In genomic region chr6:170423030-170423429, GRCh38 we compare ENCODE assay signal across 23 cellular contexts.
DNase-seq lines count a peak whose midpoint lies in the region; ATAC-seq, FAIRE-seq and TF ChIP-seq lines count a peak whose summit lies in the region.
"Had no signal": no experiment of that assay in that cellular context is flagged by ENCODE, and none has a peak within 500 bp of the region (broad histone marks: within the 10 kb centered on the region; RNA-seq: fewer than 3 reads in every experiment).

No MANE protein-coding gene starts in this region.

- POLR2A ChIA-PET in WTC11 (lab: Charles Lee): interaction anchor here (1.1 kb wide), 1 partner anchor 85 kb away, joined by 3 read pairs; no protein-coding TSS in a partner anchor

- H3K27ac ChIP-seq in keratinocyte (ENCODE audit: control insufficient read depth, insufficient read depth, low read length): no peak overlapping the region
- no peak overlapping the region for H3K27ac ChIP-seq in coronary artery
- H3K27ac ChIP-seq: heart left ventricle, pancreas, skin epidermis had no signal

- H3K79me2 ChIP-seq in keratinocyte (ENCODE audit: control insufficient read depth, insufficient read depth, low read length): no peaks in the 10 kb centered on the region

- peak overlapping the region; percentile 30 for H3K4me2 ChIP-seq in keratinocyte (ENCODE audit: control insufficient read depth, extremely low read depth, insufficient read depth, low read depth, low read length)

- 0 out of 2 replicates have a peak, but pooled peaks cover 3% of the 10 kb centered on the region for H3K27me3 Mint-ChIP-seq in WTC11 (ENCODE audit: low read depth)
- peaks cover 55% of the 10 kb centered on the region for H3K27me3 Mint-ChIP-seq in stimulated activated memory B cell treated with anti-CD40 and anti-IgM and Interleukin-4, amounts not matched to agents 10 μg/mL and 1 μg/mL and 100 μg/mL, for 72 hours

- dilution Hi-C loops in keratinocyte (cut with MboI; ENCODE audit: extremely low pct_ligation_motif_present, low sequenced_read_pairs): no loop called here

- H3K4me3 ChIP-seq in keratinocyte (ENCODE audit: control insufficient read depth in 2 of 3, extremely low read depth in 1 of 3, insufficient read depth in 2 of 3, low read depth in 1 of 3, low read length in 3 of 3) (no peak overlapping the region), coronary artery (no peak overlapping the region)
- H3K4me3 ChIP-seq: pancreas, skin epidermis had no signal

- no peaks in the 10 kb centered on the region for H3K9me3 Mint-ChIP-seq in WTC11
- H3K9me3 Mint-ChIP-seq in stimulated activated memory B cell treated with anti-CD40 and anti-IgM and Interleukin-4, amounts not matched to agents 10 μg/mL and 1 μg/mL and 100 μg/mL, for 72 hours: no peaks in the 10 kb centered on the region
- H3K9me3 Mint-ChIP-seq: activated B cell treated with CpG ODN at 0.5 μM for 24 hours; activated naive CD8-positive, alpha-beta T cell treated with anti-CD3 and anti-CD28 coated beads, Interleukin-2, amount 10 ng/mL, durations not matched to agents 7 days and 5 days; activated T-cell treated with anti-CD3 and anti-CD28 coated beads, Interleukin-2, amount 50 U/mL, for 72 hours had no signal

- no peaks in the 10 kb centered on the region for H3K9me3 ChIP-seq in keratinocyte (ENCODE audit: control insufficient read depth, low read depth, low read length)
- H3K9me3 ChIP-seq: heart left ventricle, pancreas had no signal

- ATAC-seq in GM19463 (IDR thresholded peaks at IDR 0.05; ENCODE audit: unreplicated experiment): peak; percentile 73
- peak; percentile 93 for ATAC-seq in WTC11
- ATAC-seq in stimulated activated memory B cell treated with anti-CD40 and anti-IgM and Interleukin-4, amounts not matched to agents 10 μg/mL and 1 μg/mL and 100 μg/mL, for 72 hours: peak; percentile 58
- no peak for ATAC-seq in GM18870 (IDR thresholded peaks at IDR 0.05; ENCODE audit: unreplicated experiment)
- no peak for ATAC-seq in activated CD4-positive, CD25-positive, alpha-beta regulatory T cell treated with anti-CD3 and anti-CD28 coated beads, Interleukin-2, amount 50 U/mL, for 24 hours
- ATAC-seq: activated T-cell treated with anti-CD3 and anti-CD28 coated beads, Interleukin-2, amount 50 U/mL, for 72 hours; pancreas had no signal

- no peaks in the 10 kb centered on the region for H3K4me1 ChIP-seq in keratinocyte (ENCODE audit: control insufficient read depth, extremely low read depth, insufficient read depth, low read length)
- H3K4me1 ChIP-seq: heart left ventricle, pancreas had no signal

- H3K4me3 Mint-ChIP-seq in WTC11: 0 out of 2 replicates have a peak overlapping the region, but pooled peaks have one; percentile 14
- H3K4me3 Mint-ChIP-seq in stimulated activated memory B cell treated with anti-CD40 and anti-IgM and Interleukin-4, amounts not matched to agents 10 μg/mL and 1 μg/mL and 100 μg/mL, for 72 hours: no peak overlapping the region
- H3K4me3 Mint-ChIP-seq: activated B cell treated with CpG ODN at 0.5 μM for 24 hours; activated naive CD8-positive, alpha-beta T cell treated with anti-CD3 and anti-CD28 coated beads, Interleukin-2, amount 10 ng/mL, durations not matched to agents 7 days and 5 days; activated T-cell treated with anti-CD3 and anti-CD28 coated beads, Interleukin-2, amount 50 U/mL, for 72 hours had no signal

- no peaks in the 10 kb centered on the region for H4K20me1 ChIP-seq in keratinocyte (ENCODE audit: control insufficient read depth, extremely low read depth, insufficient read depth, low read length)

- FAIRE-seq in keratinocyte (lab: Jason Lieb, UNC): no peak
- FAIRE-seq: bronchial epithelial cell, GM12891, pancreas had no signal

- H3K27ac Mint-ChIP-seq in WTC11: peak overlapping the region; percentile 65; the same call in 1 of the 2 replicates
- H3K27ac Mint-ChIP-seq in stimulated activated memory B cell treated with anti-CD40 and anti-IgM and Interleukin-4, amounts not matched to agents 10 μg/mL and 1 μg/mL and 100 μg/mL, for 72 hours: no peak overlapping the region
- H3K27ac Mint-ChIP-seq: activated B cell treated with CpG ODN at 0.5 μM for 24 hours; activated naive CD8-positive, alpha-beta T cell treated with anti-CD3 and anti-CD28 coated beads, Interleukin-2, amount 10 ng/mL, durations not matched to agents 7 days and 5 days; activated T-cell treated with anti-CD3 and anti-CD28 coated beads, Interleukin-2, amount 50 U/mL, for 72 hours had no signal

- H3K36me3 ChIP-seq in keratinocyte (ENCODE audit: control insufficient read depth in 2 of 2, extremely low read depth in 1 of 2, insufficient read depth in 2 of 2, low read length in 2 of 2): no peaks in the 10 kb centered on the region
- H3K36me3 ChIP-seq: heart left ventricle, pancreas had no signal

- no peaks in the 10 kb centered on the region for H3K9me1 ChIP-seq in keratinocyte (ENCODE audit: control insufficient read depth, extremely low read depth, insufficient read depth, low read length)

- peak overlapping the region; percentile 38 for H2AFZ ChIP-seq in keratinocyte (ENCODE audit: control insufficient read depth, low read length)

- CTCF ChIA-PET in WTC11 (lab: Charles Lee): interaction anchor here (1.0 kb wide), 1 partner anchor 272 kb away, joined by 3 read pairs; no protein-coding TSS in a partner anchor

- H3K9ac ChIP-seq in keratinocyte (ENCODE audit: control insufficient read depth, extremely low read depth, insufficient read depth, low read length): no peak overlapping the region

- TF ChIP-seq CTCF in WTC11 (IDR thresholded peaks at IDR 0.05) (no peak), keratinocyte (optimal IDR thresholded peaks at IDR 0.05 in 1 of 3, IDR thresholded peaks at IDR 0.05 in 1 of 3, conservative IDR thresholded peaks at IDR 0.05 in 1 of 3; ENCODE audit: extremely low read depth in 1 of 3, insufficient read depth in 2 of 3, low read length in 3 of 3) (no peak), coronary artery (IDR thresholded peaks at IDR 0.05) (no peak)

- peak; percentile 72 for DNase-seq in WTC11 (ENCODE audit: low spot score)
- no peak for DNase-seq in keratinocyte (ENCODE audit: low read depth, low spot score)
- DNase-seq in coronary artery (ENCODE audit: low spot score): no peak
- DNase-seq: activated B cell treated with CpG ODN at 0.5 μM for 24 hours; activated naive CD8-positive, alpha-beta T cell treated with anti-CD3 and anti-CD28 coated beads, Interleukin-2, amount 10 ng/mL, durations not matched to agents 7 days and 5 days; activated T-cell treated with anti-CD3 and anti-CD28 coated beads, Interleukin-2, amount 50 U/mL, for 72 hours; AML-193; heart left ventricle; KBM-7; NCI-H1048; NCI-H2081; NCI-H524; pancreas; SHP77 treated with DMSO at 0.1 percent for 48 hours; stimulated activated CD4-positive, alpha-beta T cell treated with anti-CD3 and anti-CD28 coated beads, Interleukin-4, amount 100 ng/mL, for 24 hours; T-helper 2 cell had no signal

- no peaks in the 10 kb centered on the region for H3K27me3 ChIP-seq in keratinocyte (ENCODE audit: control insufficient read depth, extremely low read depth, insufficient read depth, low read length)
- H3K27me3 ChIP-seq: pancreas had no signal

- no peaks in the 10 kb centered on the region for H3K36me3 Mint-ChIP-seq in WTC11
- H3K36me3 Mint-ChIP-seq in stimulated activated memory B cell treated with anti-CD40 and anti-IgM and Interleukin-4, amounts not matched to agents 10 μg/mL and 1 μg/mL and 100 μg/mL, for 72 hours: peaks cover 1% of the 10 kb centered on the region
- H3K36me3 Mint-ChIP-seq: activated naive CD8-positive, alpha-beta T cell treated with anti-CD3 and anti-CD28 coated beads, Interleukin-2, amount 10 ng/mL, durations not matched to agents 7 days and 5 days had no signal

- peaks cover 19% of the 10 kb centered on the region for H3K4me1 Mint-ChIP-seq in WTC11
- no peaks in the 10 kb centered on the region for H3K4me1 Mint-ChIP-seq in stimulated activated memory B cell treated with anti-CD40 and anti-IgM and Interleukin-4, amounts not matched to agents 10 μg/mL and 1 μg/mL and 100 μg/mL, for 72 hours
- H3K4me1 Mint-ChIP-seq: activated B cell treated with CpG ODN at 0.5 μM for 24 hours; activated naive CD8-positive, alpha-beta T cell treated with anti-CD3 and anti-CD28 coated beads, Interleukin-2, amount 10 ng/mL, durations not matched to agents 7 days and 5 days had no signal

TF ChIP-seq in WTC11, 78 proteins besides CTCF, POLR2A, EP300 and RAD21:
- TF ChIP-seq NR3C1 (CRISPR knock-in tag; conservative IDR thresholded peaks at IDR 0.05; ENCODE audit: low read depth) (no peak), ZNF671 (CRISPR knock-in tag; IDR thresholded peaks at IDR 0.05) (no peak), MXD4 (CRISPR knock-in tag; IDR thresholded peaks at IDR 0.05; ENCODE audit: borderline replicate concordance) (no peak), RORB (CRISPR knock-in tag; IDR thresholded peaks at IDR 0.05) (no peak), SOX15 (CRISPR knock-in tag; IDR thresholded peaks at IDR 0.05) (no peak), JAZF1 (CRISPR knock-in tag; IDR thresholded peaks at IDR 0.05) (no peak), ZNF232 (CRISPR knock-in tag; IDR thresholded peaks at IDR 0.05) (no peak)

Comparison
In these comparisons a context has a peak if more than half of its experiments do, and no peak if none do; other contexts are left out.
1. ATAC-seq: peak in GM19463 (single experiment), WTC11 (single experiment) and stimulated activated memory B cell treated with anti-CD40 and anti-IgM and Interleukin-4, amounts not matched to agents 10 μg/mL and 1 μg/mL and 100 μg/mL, for 72 hours (single experiment); none in GM18870 (single experiment) and activated CD4-positive, CD25-positive, alpha-beta regulatory T cell treated with anti-CD3 and anti-CD28 coated beads, Interleukin-2, amount 50 U/mL, for 24 hours (0 of 2).